ENCODE assay signal across 30 cellular contexts in the genomic region with DNA sequence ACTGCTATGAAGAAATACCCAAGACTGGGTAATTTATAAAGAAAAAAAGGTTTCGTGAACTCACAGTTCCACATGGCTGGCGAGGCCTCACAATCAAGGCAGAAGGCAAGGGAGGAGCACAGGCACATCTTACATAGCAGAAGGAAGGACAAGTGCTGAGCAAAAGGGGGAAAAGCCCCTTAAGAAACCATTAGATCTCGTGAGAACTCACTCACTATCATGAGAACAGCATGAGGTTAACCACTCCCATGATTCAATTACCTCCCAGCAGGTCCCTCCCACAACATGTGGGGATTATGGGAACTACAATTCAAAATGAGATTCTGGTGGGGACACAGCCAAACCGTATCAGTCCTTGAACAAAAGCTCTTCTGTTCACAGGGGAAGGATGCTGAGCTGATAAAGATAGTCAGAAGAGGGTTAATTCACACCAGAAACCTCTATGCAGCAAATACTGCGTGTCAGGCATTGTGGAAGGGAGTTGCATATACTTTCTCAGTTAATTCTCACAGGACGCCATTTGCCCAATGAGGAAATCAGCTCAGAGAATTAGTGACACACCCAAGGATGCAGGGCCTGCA.
"Had no signal": no experiment of that assay in that cellular context is flagged by ENCODE, and none has a peak within 500 bp of the region (broad histone marks: within the 10 kb centered on the region; RNA-seq: fewer than 3 reads in every experiment).

No MANE protein-coding gene starts in this region.

- H3K4me1 ChIP-seq: ascending aorta, heart left ventricle, pancreas, prostate gland, sigmoid colon, suprapubic skin, tibial artery, upper lobe of right lung had no signal

- H3K4me3 ChIP-seq: ascending aorta, heart left ventricle, pancreas, prostate gland, sigmoid colon, suprapubic skin, tibial artery, upper lobe of right lung had no signal

- H3K36me3 ChIP-seq: ascending aorta, heart left ventricle, pancreas, prostate gland, sigmoid colon, suprapubic skin, tibial artery, upper lobe of right lung had no signal

- H3K4me1 Mint-ChIP-seq: activated CD8-positive, alpha-beta memory T cell treated with anti-CD3 and anti-CD28 coated beads, Interleukin-2, amount 10 ng/mL, durations not matched to agents 7 days and 5 days; brain; WTC11 had no signal

- DNase-seq: activated CD4-positive, alpha-beta T cell treated with anti-CD3 and anti-CD28 coated beads for 1 hour; activated CD8-positive, alpha-beta memory T cell treated with anti-CD3 and anti-CD28 coated beads, Interleukin-2, amount 10 ng/mL, durations not matched to agents 7 days and 5 days; activated CD8-positive, alpha-beta T cell treated with anti-CD3 and anti-CD28 coated beads, Interleukin-2, amount 10 ng/mL, durations not matched to agents 7 days and 5 days; activated gamma-delta T cell; activated naive CD4-positive, alpha-beta T cell treated with anti-CD3 and anti-CD28 coated beads, Interleukin-2, amount 10 ng/mL, durations not matched to agents 7 days and 5 days; activated naive CD8-positive, alpha-beta T cell treated with anti-CD3 and anti-CD28 coated beads, Interleukin-2, amount 10 ng/mL, durations not matched to agents 7 days and 5 days; activated T-cell treated with anti-CD3 and anti-CD28 coated beads, Interleukin-2, amount 50 U/mL, for 72 hours; caudate nucleus; cortex of kidney; effector memory CD8-positive, alpha-beta T cell; heart left ventricle; midbrain; naive thymus-derived CD4-positive, alpha-beta T cell; nucleus accumbens; pancreas; sigmoid colon; small intestine; stimulated activated CD4-positive, alpha-beta T cell treated with anti-CD3 and anti-CD28 coated beads, Interleukin-15, amount 100 ng/mL, for 24 hours; stimulated activated CD4-positive, alpha-beta T cell treated with anti-CD3 and anti-CD28 coated beads, Interleukin-2, amount 100 ng/mL, for 24 hours; stimulated activated naive CD4-positive, alpha-beta T cell; T-helper 17 cell; T1000; tibial artery; upper lobe of right lung had no signal

- FAIRE-seq: endothelial cell of umbilical vein, pancreas, small intestine had no signal

- H3K27ac Mint-ChIP-seq: activated CD8-positive, alpha-beta memory T cell treated with anti-CD3 and anti-CD28 coated beads, Interleukin-2, amount 10 ng/mL, durations not matched to agents 7 days and 5 days; activated CD8-positive, alpha-beta T cell treated with anti-CD3 and anti-CD28 coated beads, Interleukin-2, amount 10 ng/mL, durations not matched to agents 7 days and 5 days; activated naive CD4-positive, alpha-beta T cell treated with anti-CD3 and anti-CD28 coated beads, Interleukin-2, amount 10 ng/mL, durations not matched to agents 7 days and 5 days; activated naive CD8-positive, alpha-beta T cell treated with anti-CD3 and anti-CD28 coated beads, Interleukin-2, amount 10 ng/mL, durations not matched to agents 7 days and 5 days; activated T-cell treated with anti-CD3 and anti-CD28 coated beads, Interleukin-2, amount 50 U/mL, for 72 hours; brain; effector memory CD8-positive, alpha-beta T cell; T-helper 17 cell; WTC11 had no signal

- H3K9me3 Mint-ChIP-seq: effector memory CD8-positive, alpha-beta T cell had no signal

- H3K27me3 ChIP-seq: ascending aorta, heart left ventricle, pancreas, sigmoid colon, suprapubic skin, tibial artery, upper lobe of right lung had no signal

- H3K36me3 Mint-ChIP-seq: activated CD8-positive, alpha-beta memory T cell treated with anti-CD3 and anti-CD28 coated beads, Interleukin-2, amount 10 ng/mL, durations not matched to agents 7 days and 5 days; activated naive CD8-positive, alpha-beta T cell treated with anti-CD3 and anti-CD28 coated beads, Interleukin-2, amount 10 ng/mL, durations not matched to agents 7 days and 5 days; brain; WTC11 had no signal

- H3K27ac ChIP-seq: ascending aorta, heart left ventricle, pancreas, prostate gland, sigmoid colon, suprapubic skin, tibial artery, upper lobe of right lung had no signal

- H3K4me3 Mint-ChIP-seq: activated CD8-positive, alpha-beta memory T cell treated with anti-CD3 and anti-CD28 coated beads, Interleukin-2, amount 10 ng/mL, durations not matched to agents 7 days and 5 days; activated CD8-positive, alpha-beta T cell treated with anti-CD3 and anti-CD28 coated beads, Interleukin-2, amount 10 ng/mL, durations not matched to agents 7 days and 5 days; activated naive CD4-positive, alpha-beta T cell treated with anti-CD3 and anti-CD28 coated beads, Interleukin-2, amount 10 ng/mL, durations not matched to agents 7 days and 5 days; activated naive CD8-positive, alpha-beta T cell treated with anti-CD3 and anti-CD28 coated beads, Interleukin-2, amount 10 ng/mL, durations not matched to agents 7 days and 5 days; brain; effector memory CD8-positive, alpha-beta T cell; naive thymus-derived CD4-positive, alpha-beta T cell; T-helper 17 cell; WTC11 had no signal

- ATAC-seq: activated CD8-positive, alpha-beta memory T cell treated with anti-CD3 and anti-CD28 coated beads, Interleukin-2, amount 10 ng/mL, durations not matched to agents 7 days and 5 days; activated CD8-positive, alpha-beta T cell treated with anti-CD3 and anti-CD28 coated beads, Interleukin-2, amount 10 ng/mL, durations not matched to agents 7 days and 5 days; activated T-cell treated with anti-CD3 and anti-CD28 coated beads, Interleukin-2, amount 50 U/mL, for 72 hours; effector memory CD8-positive, alpha-beta T cell; heart left ventricle; naive thymus-derived CD4-positive, alpha-beta T cell; pancreas; T-helper 17 cell; upper lobe of right lung; WTC11 had no signal

- H3K9me3 ChIP-seq: ascending aorta, heart left ventricle, pancreas, prostate gland, sigmoid colon, suprapubic skin, tibial artery, upper lobe of right lung had no signal
